15 cellular contexts compared by ENCODE assay signal in genomic region chr6:33896391-33897192, GRCh38.
A peak's percentile ranks its signal among the peaks of the same experiment; 100 is the strongest.
DNase-seq lines count a peak whose midpoint lies in the region; TF ChIP-seq lines count a peak whose summit lies in the region.
"Had no signal": no experiment of that assay in that cellular context is flagged by ENCODE, and none has a peak within 500 bp of the region (broad histone marks: within the 10 kb centered on the region; RNA-seq: fewer than 3 reads in every experiment).

No MANE protein-coding gene starts in this region.

- peak overlapping the region; percentile 58 for H3K27ac ChIP-seq in vagina
- H3K27ac ChIP-seq in spleen, result no peak overlapping the region

- peak overlapping the region; percentile 8 for H3K27ac Mint-ChIP-seq in activated naive CD4-positive, alpha-beta T cell treated with anti-CD3 and anti-CD28 coated beads, Interleukin-2, amount 50 U/mL, for 24 hours
- H3K27ac Mint-ChIP-seq: CD4-positive, alpha-beta T cell; natural killer cell treated with Interleukin-12 subunit alpha and Interleukin-12 subunit beta and Interleukin-15 and Interleukin-18, amount 100 ng/mL, for 72 hours; stimulated activated memory B cell treated with anti-CD40 and anti-IgM and Interleukin-4, amounts not matched to agents 10 μg/mL and 1 μg/mL and 100 μg/mL, for 72 hours had no signal

- H3K9me3 Mint-ChIP-seq in activated naive CD4-positive, alpha-beta T cell treated with anti-CD3 and anti-CD28 coated beads, Interleukin-2, amount 50 U/mL, for 24 hours, result no peaks in the 10 kb centered on the region
- H3K9me3 Mint-ChIP-seq: CD4-positive, alpha-beta T cell; natural killer cell treated with Interleukin-12 subunit alpha and Interleukin-12 subunit beta and Interleukin-15 and Interleukin-18, amount 100 ng/mL, for 72 hours; stimulated activated memory B cell treated with anti-CD40 and anti-IgM and Interleukin-4, amounts not matched to agents 10 μg/mL and 1 μg/mL and 100 μg/mL, for 72 hours had no signal

- H3K4me3 ChIP-seq in fibroblast of mammary gland (ENCODE audit: control insufficient read depth, low read depth, low read length) (no peak overlapping the region), vagina (no peak overlapping the region), spleen (no peak overlapping the region)

- H3K9me3 ChIP-seq in vagina (no peaks in the 10 kb centered on the region), spleen (no peaks in the 10 kb centered on the region)

- no peaks in the 10 kb centered on the region for H3K36me3 Mint-ChIP-seq in activated naive CD4-positive, alpha-beta T cell treated with anti-CD3 and anti-CD28 coated beads, Interleukin-2, amount 50 U/mL, for 24 hours
- H3K36me3 Mint-ChIP-seq: natural killer cell treated with Interleukin-12 subunit alpha and Interleukin-12 subunit beta and Interleukin-15 and Interleukin-18, amount 100 ng/mL, for 72 hours; stimulated activated memory B cell treated with anti-CD40 and anti-IgM and Interleukin-4, amounts not matched to agents 10 μg/mL and 1 μg/mL and 100 μg/mL, for 72 hours had no signal

- H3K36me3 ChIP-seq in vagina, result no peaks in the 10 kb centered on the region
- no peaks in the 10 kb centered on the region for H3K36me3 ChIP-seq in spleen

- H3K4me1 ChIP-seq in vagina (peaks cover 47% of the 10 kb centered on the region), spleen (no peaks in the 10 kb centered on the region)

- 72 to 86% (median 84%) methylated on average over 13 to 16 of the region's 16 CpGs for WGBS in spleen, 5 donors

- peaks cover 46% of the 10 kb centered on the region for H3K4me1 Mint-ChIP-seq in activated naive CD4-positive, alpha-beta T cell treated with anti-CD3 and anti-CD28 coated beads, Interleukin-2, amount 50 U/mL, for 24 hours
- H3K4me1 Mint-ChIP-seq: stimulated activated memory B cell treated with anti-CD40 and anti-IgM and Interleukin-4, amounts not matched to agents 10 μg/mL and 1 μg/mL and 100 μg/mL, for 72 hours had no signal

- TF ChIP-seq CTCF in fibroblast of mammary gland (conservative IDR thresholded peaks at IDR 0.05; ENCODE audit: control insufficient read depth, insufficient read depth, low read depth, low read length) (no peak), vagina (IDR thresholded peaks at IDR 0.05) (no peak), spleen (IDR thresholded peaks at IDR 0.05 in 8 of 11, conservative IDR thresholded peaks at IDR 0.05 in 3 of 11) (no peak)

- H3K4me3 Mint-ChIP-seq in activated naive CD4-positive, alpha-beta T cell treated with anti-CD3 and anti-CD28 coated beads, Interleukin-2, amount 50 U/mL, for 24 hours, result no peak overlapping the region
- H3K4me3 Mint-ChIP-seq: CD4-positive, alpha-beta T cell; natural killer cell treated with Interleukin-12 subunit alpha and Interleukin-12 subunit beta and Interleukin-15 and Interleukin-18, amount 100 ng/mL, for 72 hours; stimulated activated memory B cell treated with anti-CD40 and anti-IgM and Interleukin-4, amounts not matched to agents 10 μg/mL and 1 μg/mL and 100 μg/mL, for 72 hours had no signal

- intact Hi-C loops in vagina (cut with DNase I) (no loop called here), spleen (cut with DNase I; ENCODE audit: low total_unique reads) (no loop called here)

- TF ChIP-seq POLR2A in vagina (IDR thresholded peaks at IDR 0.05), result no peak
- TF ChIP-seq POLR2A in spleen (IDR thresholded peaks at IDR 0.05), result no peak

- H3K27me3 ChIP-seq in vagina (no peaks in the 10 kb centered on the region), spleen (replicated peaks in 1 of 7) (peaks cover 0 to 8% (median 0%) of the 10 kb centered on the region in 7 donors)

- no peak for DNase-seq in activated naive CD4-positive, alpha-beta T cell treated with anti-CD3 and anti-CD28 coated beads, Interleukin-2, amount 50 U/mL, for 16 hours
- DNase-seq in NCI-H345 (lab: John Stamatoyannopoulos, UW), result peak; percentile 45
- DNase-seq in fibroblast of mammary gland (ENCODE audit: low read depth), result peak; percentile 42
- DNase-seq in vagina (ENCODE audit: extremely low spot score in 2 of 2), result no peak
- no peak for DNase-seq in spleen
- no peak for DNase-seq in DMS53 (lab: John Stamatoyannopoulos, UW)
- DNase-seq: CD4-positive, alpha-beta T cell; erythroblast; GF-D8; left ventricle myocardium superior; NCI-H524 treated with DMSO at 0.1 percent for 48 hours; right cardiac atrium had no signal

- no peaks in the 10 kb centered on the region for H3K27me3 Mint-ChIP-seq in activated naive CD4-positive, alpha-beta T cell treated with anti-CD3 and anti-CD28 coated beads, Interleukin-2, amount 50 U/mL, for 24 hours
- H3K27me3 Mint-ChIP-seq: CD4-positive, alpha-beta T cell had no signal

Comparison
In these comparisons a context has a peak if more than half of its experiments do, and no peak if none do; other contexts are left out.
1. DNase-seq: peak in NCI-H345 (single experiment) and fibroblast of mammary gland (single experiment); none in activated naive CD4-positive, alpha-beta T cell treated with anti-CD3 and anti-CD28 coated beads, Interleukin-2, amount 50 U/mL, for 16 hours (single experiment), vagina (0 of 2), spleen (single experiment) and DMS53 (single experiment).